In the genomic region with DNA sequence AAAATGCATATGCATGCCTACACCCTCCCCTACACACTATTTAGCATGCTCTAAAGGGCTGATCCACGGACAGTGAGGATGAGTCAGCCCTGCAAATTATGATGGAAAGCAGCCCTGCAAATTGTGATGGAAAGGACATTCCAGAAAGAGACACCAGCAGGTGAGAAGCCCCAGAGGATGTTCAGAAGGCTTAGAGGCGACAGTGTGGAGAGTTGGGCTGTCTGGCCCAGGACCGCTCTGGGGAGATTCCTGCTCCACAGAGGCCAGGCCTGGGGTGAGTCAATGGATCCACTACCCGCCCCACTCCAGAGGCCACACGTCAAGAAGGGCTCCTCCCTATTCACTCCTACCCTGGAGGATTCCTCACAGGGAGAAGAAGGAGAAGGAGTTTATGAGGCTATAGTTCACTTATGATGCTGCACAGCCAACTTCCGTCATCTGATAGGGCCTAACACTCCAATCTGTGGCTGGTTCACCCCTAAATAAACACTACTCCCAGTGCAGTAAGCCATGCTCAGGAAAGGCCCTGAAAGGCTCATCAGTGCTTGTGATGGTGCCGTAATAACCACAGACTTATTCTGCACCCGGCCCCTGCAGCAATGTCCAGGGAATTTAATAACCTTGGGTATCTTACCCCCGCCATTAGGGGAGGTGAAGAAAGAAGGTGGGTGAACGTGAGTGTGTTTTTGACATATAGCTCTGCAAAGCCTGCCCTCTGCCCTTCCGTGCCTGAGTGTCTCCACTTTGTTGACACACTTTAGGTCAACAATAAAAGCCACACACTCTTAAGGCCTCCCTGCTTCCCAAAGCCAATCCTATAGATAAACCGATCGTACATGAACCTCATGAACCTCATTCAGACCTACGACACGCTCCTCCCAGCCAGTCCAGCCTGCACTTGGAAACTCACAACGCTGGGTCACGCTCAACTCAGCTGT, we compare ENCODE assay signal across 15 cellular contexts. TPM values are rescaled to one million over a fixed set of nuclear protein-coding genes. Genes with fewer than 3 reads are reported as not detected.
DNase-seq lines count a peak whose midpoint lies in the region; TF ChIP-seq lines count a peak whose summit lies in the region.
"Had no signal": no experiment of that assay in that cellular context is flagged by ENCODE, and none has a peak within 500 bp of the region (broad histone marks: within the 10 kb centered on the region; RNA-seq: fewer than 3 reads in every experiment).

No MANE protein-coding gene starts in this region.

- H3K4ac ChIP-seq in mesenchymal stem cell (ENCODE audit: low read depth in 1 of 2, low read length in 2 of 2) = no peak overlapping the region

- WGBS in mesenchymal stem cell = 78% methylated on average over 13 of the region's 17 CpGs
- WGBS in thyroid gland, 2 donors = 90 to 91% methylated on average over 16 to 17 of the region's 17 CpGs

- H2BK15ac ChIP-seq in mesenchymal stem cell (ENCODE audit: low read depth, poor library complexity, severe bottlenecking) = peak overlapping the region; percentile 8

- H2BK12ac ChIP-seq in mesenchymal stem cell (ENCODE audit: low read length in 2 of 2) = no peak overlapping the region

- peak overlapping the region; percentile 46 for H3K27ac ChIP-seq in mesenchymal stem cell (ENCODE audit: low read length, poor library complexity, severe bottlenecking)
- H3K27ac ChIP-seq in thyroid gland = no peak overlapping the region
- H3K27ac ChIP-seq: suprapubic skin, WERI-Rb-1 had no signal

- no peak overlapping the region for H3K18ac ChIP-seq in mesenchymal stem cell (ENCODE audit: low read depth in 1 of 2, low read length in 2 of 2)

- H2BK120ac ChIP-seq in mesenchymal stem cell (ENCODE audit: low read depth, low read length) = no peak overlapping the region

- H4K8ac ChIP-seq in mesenchymal stem cell (ENCODE audit: low read length) = no peak overlapping the region

- H3K4me3 ChIP-seq in LNCaP clone FGC (ENCODE audit: low read depth, low read length) = no peak overlapping the region
- H3K4me3 ChIP-seq in mesenchymal stem cell (ENCODE audit: insufficient read depth in 1 of 2, low read depth in 1 of 2, low read length in 2 of 2) = no peak overlapping the region
- H3K4me3 ChIP-seq in thyroid gland (replicated peaks in 1 of 3) = no peak overlapping the region
- H3K4me3 ChIP-seq: breast epithelium, suprapubic skin had no signal

- H2BK5ac ChIP-seq in mesenchymal stem cell (ENCODE audit: low read depth, low read length, poor library complexity, severe bottlenecking) = no peak overlapping the region

- H3K27ac Mint-ChIP-seq in type B pancreatic cell = peak overlapping the region; percentile 68
- no peak overlapping the region for H3K27ac Mint-ChIP-seq in activated CD4-positive, alpha-beta T cell treated with anti-CD3 and anti-CD28 coated beads, Interleukin-2, amount 10 ng/mL, durations not matched to agents 7 days and 5 days
- H3K27ac Mint-ChIP-seq: activated naive CD4-positive, alpha-beta T cell treated with anti-CD3 and anti-CD28 coated beads, Interleukin-2, amount 10 ng/mL, durations not matched to agents 7 days and 5 days; CD14-positive monocyte had no signal

- H3K27me3 Mint-ChIP-seq in type B pancreatic cell = no peaks in the 10 kb centered on the region
- no peaks in the 10 kb centered on the region for H3K27me3 Mint-ChIP-seq in activated CD4-positive, alpha-beta T cell treated with anti-CD3 and anti-CD28 coated beads, Interleukin-2, amount 10 ng/mL, durations not matched to agents 7 days and 5 days

- H3K9me3 ChIP-seq in mesenchymal stem cell (ENCODE audit: control insufficient read depth, low read length) = no peaks in the 10 kb centered on the region
- H3K9me3 ChIP-seq in thyroid gland = no peaks in the 10 kb centered on the region
- H3K9me3 ChIP-seq: breast epithelium, suprapubic skin had no signal

- peak; percentile 63 for DNase-seq in LNCaP clone FGC (ENCODE audit: low read depth)
- DNase-seq in amniotic epithelial cell (ENCODE audit: low read depth) = peak; percentile 70
- DNase-seq in mesenchymal stem cell = peak; percentile 51
- DNase-seq in type B pancreatic cell (ENCODE audit: extremely low spot score, unreplicated experiment) = peak; percentile 55
- no peak for DNase-seq in posterior vena cava (ENCODE audit: low spot score)
- no peak for DNase-seq in activated CD4-positive, alpha-beta T cell treated with anti-CD3 and anti-CD28 coated beads, Interleukin-2, amount 10 ng/mL, durations not matched to agents 7 days and 5 days
- DNase-seq in thyroid gland = no peak
- DNase-seq: activated naive CD4-positive, alpha-beta T cell treated with anti-CD3 and anti-CD28 coated beads, Interleukin-2, amount 10 ng/mL, durations not matched to agents 7 days and 5 days; midbrain; MV-4-11; NCI-H2171 treated with DMSO at 0.1 percent for 48 hours; WERI-Rb-1 had no signal

- H3K4me1 Mint-ChIP-seq in type B pancreatic cell (ENCODE audit: unreplicated experiment) = peaks cover 14% of the 10 kb centered on the region
- no peaks in the 10 kb centered on the region for H3K4me1 Mint-ChIP-seq in activated CD4-positive, alpha-beta T cell treated with anti-CD3 and anti-CD28 coated beads, Interleukin-2, amount 10 ng/mL, durations not matched to agents 7 days and 5 days

- intact Hi-C loops in posterior vena cava (cut with DNase I) (no loop called here), thyroid gland (cut with DNase I) (no loop called here)

- H2AK5ac ChIP-seq in mesenchymal stem cell (ENCODE audit: low read length, severe bottlenecking) = peak overlapping the region; percentile 59

- H3K14ac ChIP-seq in mesenchymal stem cell (ENCODE audit: low read length in 2 of 2) = peak overlapping the region in 1 of 2 experiments; percentile 11

- no peak for TF ChIP-seq POLR2A in thyroid gland (IDR thresholded peaks at IDR 0.05)

- peaks cover 5% of the 10 kb centered on the region for H3K36me3 Mint-ChIP-seq in type B pancreatic cell
- no peaks in the 10 kb centered on the region for H3K36me3 Mint-ChIP-seq in activated CD4-positive, alpha-beta T cell treated with anti-CD3 and anti-CD28 coated beads, Interleukin-2, amount 10 ng/mL, durations not matched to agents 7 days and 5 days (ENCODE audit: low read depth)

- POLR2A ChIA-PET in activated CD4-positive, alpha-beta T cell treated with anti-CD3 and anti-CD28 coated beads, Interleukin-2, amount 10 ng/mL, durations not matched to agents 7 days and 5 days (lab: Charles Lee) = no interaction called here

- no peak overlapping the region for H3K23ac ChIP-seq in mesenchymal stem cell (ENCODE audit: low read length in 2 of 2)

- H3K9me3 Mint-ChIP-seq in type B pancreatic cell = peaks cover 6% of the 10 kb centered on the region
- H3K9me3 Mint-ChIP-seq in activated CD4-positive, alpha-beta T cell treated with anti-CD3 and anti-CD28 coated beads, Interleukin-2, amount 10 ng/mL, durations not matched to agents 7 days and 5 days = no peaks in the 10 kb centered on the region
- H3K9me3 Mint-ChIP-seq: CD14-positive monocyte had no signal

- no peak overlapping the region for H3K4me3 Mint-ChIP-seq in type B pancreatic cell
- H3K4me3 Mint-ChIP-seq in activated CD4-positive, alpha-beta T cell treated with anti-CD3 and anti-CD28 coated beads, Interleukin-2, amount 10 ng/mL, durations not matched to agents 7 days and 5 days = no peak overlapping the region
- H3K4me3 Mint-ChIP-seq: activated naive CD4-positive, alpha-beta T cell treated with anti-CD3 and anti-CD28 coated beads, Interleukin-2, amount 10 ng/mL, durations not matched to agents 7 days and 5 days; CD14-positive monocyte had no signal

- H3K27me3 ChIP-seq in mesenchymal stem cell (ENCODE audit: control insufficient read depth in 1 of 2, insufficient read depth in 1 of 2, low read length in 2 of 2) (no peaks in the 10 kb centered on the region), thyroid gland (no peaks in the 10 kb centered on the region)
- H3K27me3 ChIP-seq: breast epithelium, suprapubic skin had no signal

- peaks cover 0 to 8% of the 10 kb centered on the region in 2 experiments for H3K36me3 ChIP-seq in mesenchymal stem cell (ENCODE audit: control insufficient read depth in 1 of 2, insufficient read depth in 2 of 2, low read depth in 1 of 2, low read length in 2 of 2)
- H3K36me3 ChIP-seq in thyroid gland = no peaks in the 10 kb centered on the region
- H3K36me3 ChIP-seq: breast epithelium, suprapubic skin, WERI-Rb-1 had no signal

- no peak overlapping the region for H4K91ac ChIP-seq in mesenchymal stem cell (ENCODE audit: low read length)

- peaks cover 23% of the 10 kb centered on the region for H3K4me1 ChIP-seq in mesenchymal stem cell (ENCODE audit: control insufficient read depth, insufficient read depth, low read depth, low read length)
- H3K4me1 ChIP-seq in thyroid gland = no peaks in the 10 kb centered on the region
- H3K4me1 ChIP-seq: breast epithelium, suprapubic skin had no signal

- H2AFZ ChIP-seq in mesenchymal stem cell (ENCODE audit: low read depth, low read length) = no peak overlapping the region

- TF ChIP-seq CTCF in LNCaP clone FGC (IDR thresholded peaks at IDR 0.05; ENCODE audit: control insufficient read depth, extremely low read depth, insufficient read depth) (no peak), type B pancreatic cell (conservative IDR thresholded peaks at IDR 0.05) (no peak), thyroid gland (IDR thresholded peaks at IDR 0.05) (no peak)

- no peak overlapping the region for H3K4me2 ChIP-seq in mesenchymal stem cell (ENCODE audit: low read length, poor library complexity, severe bottlenecking)

- H3K79me1 ChIP-seq in mesenchymal stem cell (replicated peaks; ENCODE audit: low read length, poor library complexity, severe bottlenecking) = peaks cover 39% of the 10 kb centered on the region

- CTCF ChIA-PET in activated CD4-positive, alpha-beta T cell treated with anti-CD3 and anti-CD28 coated beads, Interleukin-2, amount 10 ng/mL, durations not matched to agents 7 days and 5 days (lab: Charles Lee) = no interaction called here

- no peak overlapping the region for H3K9ac ChIP-seq in mesenchymal stem cell (ENCODE audit: low read length)

RNA-seq across cellular contexts. Expression of a gene that starts 46.4 kb away (rescaled TPM):
- 1.9 TPM for polyA plus RNA-seq in mesenchymal stem cell (2013, experiment 1 of 2)
- polyA plus RNA-seq in mesenchymal stem cell (2013, experiment 2 of 2) = 1.6 TPM
- total RNA-seq in type B pancreatic cell (ENCODE audit: low replicate concordance) = 10.2 and 23.0 TPM in 2 replicates
- 10 to 100 TPM in 1 of 2 donors, 1 to 10 TPM in 1; 9.4 to 11.1 TPM for total RNA-seq in posterior vena cava
- total RNA-seq in activated CD4-positive, alpha-beta T cell treated with anti-CD3 and anti-CD28 coated beads, Interleukin-2, amount 10 ng/mL, durations not matched to agents 7 days and 5 days = under 1 TPM; 0.42 to 0.94 TPM
- total RNA-seq in thyroid gland = 10 to 100 TPM; 15.3 to 29.9 (median 17.8) TPM

Comparison
In these comparisons a context has a peak if more than half of its experiments do, and no peak if none do; other contexts are left out.
1. DNase-seq: peak in LNCaP clone FGC (single experiment), amniotic epithelial cell (single experiment), mesenchymal stem cell (single experiment) and type B pancreatic cell (single experiment); none in posterior vena cava (single experiment), activated CD4-positive, alpha-beta T cell treated with anti-CD3 and anti-CD28 coated beads, Interleukin-2, amount 10 ng/mL, durations not matched to agents 7 days and 5 days (single experiment) and thyroid gland (0 of 2).